11 cellular contexts compared by ENCODE assay signal in genomic region chr4:56469489-56470210, GRCh38. TPM values are rescaled to one million over a fixed set of nuclear protein-coding genes. Genes with fewer than 3 reads are reported as not detected.
DNase-seq lines count a peak whose midpoint lies in the region; ATAC-seq, FAIRE-seq and TF ChIP-seq lines count a peak whose summit lies in the region.
"Had no signal": no experiment of that assay in that cellular context is flagged by ENCODE, and none has a peak within 500 bp of the region (broad histone marks: within the 10 kb centered on the region; RNA-seq: fewer than 3 reads in every experiment).

No MANE protein-coding gene starts in this region.

- H3K9me3 ChIP-seq in cardiac muscle cell (ENCODE audit: low read depth) (no peaks in the 10 kb centered on the region), SU-DHL-6 (ENCODE audit: insufficient read depth, low read length) (no peaks in the 10 kb centered on the region)

- no peaks in the 10 kb centered on the region for H3K9me2 ChIP-seq in SU-DHL-6 (replicated peaks; ENCODE audit: insufficient read depth, low read length)

- H3K4me3 ChIP-seq in cardiac muscle cell (peak overlapping the region; percentile 94), SU-DHL-6 (ENCODE audit: insufficient read depth, low read length, poor library complexity, severe bottlenecking) (peak overlapping the region; percentile 90)

- H3F3A ChIP-seq in SU-DHL-6 (ENCODE audit: insufficient read depth): peaks cover 8% of the 10 kb centered on the region; the same call in 1 of the 2 replicates

- no peak overlapping the region for H3K9ac ChIP-seq in SU-DHL-6 (ENCODE audit: low read length)

- intact Hi-C loops in Right ventricle myocardium superior (cut with DNase I): no loop called here

- TF ChIP-seq POLR2A in GM12891 (IDR thresholded peaks at IDR 0.05; ENCODE audit: low read depth, low read length): no peak

- no peak for FAIRE-seq in GM12891 (lab: Jason Lieb, UNC)

- TF ChIP-seq CTCF in cardiac muscle cell (IDR thresholded peaks at IDR 0.05; ENCODE audit: low read depth, low read length) (no peak), SU-DHL-6 (IDR thresholded peaks at IDR 0.05; ENCODE audit: insufficient read depth, low read length, poor library complexity, severe bottlenecking) (no peak)

- H3K4me1 ChIP-seq in cardiac muscle cell (ENCODE audit: low read depth): peaks cover 21% of the 10 kb centered on the region

- H3K27me3 ChIP-seq in cardiac muscle cell (no peaks in the 10 kb centered on the region), SU-DHL-6 (ENCODE audit: low read length) (no peaks in the 10 kb centered on the region)

- no peaks in the 10 kb centered on the region; the same call in 1 of the 2 replicates for H4K20me1 ChIP-seq in SU-DHL-6 (ENCODE audit: low read depth, low read length)

- DNase-seq in cardiac muscle cell (ENCODE audit: low read depth in 1 of 2, low spot score in 1 of 2): peak in 1 of 2 donors; percentile 10
- no peak for DNase-seq in Right ventricle myocardium superior
- peak; percentile 15 for DNase-seq in fibroblast of peridontal ligament (ENCODE audit: extremely low read depth)
- DNase-seq in left lobe of liver (ENCODE audit: low spot score): no peak
- DNase-seq in NCI-H128 (lab: John Stamatoyannopoulos, UW; ENCODE audit: unreplicated experiment): no peak
- no peak for DNase-seq in GM12891 (ENCODE audit: insufficient read length, low spot score)
- DNase-seq: C1 segment of cervical spinal cord, NCI-H1092 had no signal

- peaks cover 41% of the 10 kb centered on the region for H3K79me2 ChIP-seq in SU-DHL-6 (ENCODE audit: insufficient read depth, low read length)

- H3K36me3 ChIP-seq in cardiac muscle cell (peaks cover 34% of the 10 kb centered on the region), SU-DHL-6 (ENCODE audit: low read length) (peaks cover 9% of the 10 kb centered on the region; the same call in 1 of the 2 replicates)

- H3K27ac ChIP-seq in cardiac muscle cell (no peak overlapping the region), SU-DHL-6 (ENCODE audit: low read depth, low read length) (no peak overlapping the region)

- peak overlapping the region; percentile 92 for H3K4me2 ChIP-seq in SU-DHL-6 (ENCODE audit: low read depth, low read length, poor library complexity, severe bottlenecking)

- ATAC-seq in Right ventricle myocardium superior (ENCODE audit: poor library complexity) (no peak), left lobe of liver (no peak), GM21528 (IDR thresholded peaks at IDR 0.05; ENCODE audit: low FRiP score, unreplicated experiment) (no peak)

- H2AFZ ChIP-seq in SU-DHL-6 (ENCODE audit: low read depth, low read length, severe bottlenecking): no peak overlapping the region

TF ChIP-seq in GM12891, 5 proteins besides CTCF, POLR2A, EP300 and RAD21:
- no peak for TF ChIP-seq POU2F2 (IDR thresholded peaks at IDR 0.05; ENCODE audit: low read depth, low read length)

RNA-seq across cellular contexts. Expression of gene SRP72, which starts 2.2 kb away (rescaled TPM):
- total RNA-seq in cardiac muscle cell (35.3 and 46.9 TPM in 2 replicates), Right ventricle myocardium superior (30.5 TPM), left lobe of liver (40.1 TPM)
- 87.1 and 104 TPM in 2 replicates for polyA plus RNA-seq in cardiac muscle cell
- polyA plus RNA-seq in GM12891 (2012; ENCODE audit: low read depth, missing spikeins): 61.0 TPM

RNA-seq across cellular contexts. Expression of gene PAICS, which starts 33.6 kb away (rescaled TPM):
- total RNA-seq in cardiac muscle cell: 65.3 and 67.1 TPM in 2 replicates
- 115 and 133 TPM in 2 replicates for polyA plus RNA-seq in cardiac muscle cell
- 19.1 TPM for total RNA-seq in Right ventricle myocardium superior
- total RNA-seq in left lobe of liver: 46.4 TPM
- 151 TPM for polyA plus RNA-seq in GM12891 (2012; ENCODE audit: low read depth, missing spikeins)

RNA-seq across cellular contexts. Expression of gene PPAT, which starts 34.2 kb away (rescaled TPM):
- total RNA-seq in cardiac muscle cell (13.7 and 14.7 TPM in 2 replicates), Right ventricle myocardium superior (2.3 TPM), left lobe of liver (4.7 TPM)
- polyA plus RNA-seq in cardiac muscle cell: 21.6 and 27.4 TPM in 2 replicates
- 16.6 TPM for polyA plus RNA-seq in GM12891 (2012; ENCODE audit: low read depth, missing spikeins)

RNA-seq across cellular contexts. Expression of gene ARL9, which starts 35.9 kb away (rescaled TPM):
- 0.04 and 0.06 TPM in 2 replicates for total RNA-seq in cardiac muscle cell
- polyA plus RNA-seq in cardiac muscle cell: 0.06 and 0.98 TPM in 2 replicates
- not detected for total RNA-seq in Right ventricle myocardium superior
- total RNA-seq in left lobe of liver: 0.13 TPM
- not detected for polyA plus RNA-seq in GM12891 (2012; ENCODE audit: low read depth, missing spikeins)
- total RNA-seq: SK-MEL-5 had no signal
